1 cellular context compared by ENCODE assay signal in the genomic region with DNA sequence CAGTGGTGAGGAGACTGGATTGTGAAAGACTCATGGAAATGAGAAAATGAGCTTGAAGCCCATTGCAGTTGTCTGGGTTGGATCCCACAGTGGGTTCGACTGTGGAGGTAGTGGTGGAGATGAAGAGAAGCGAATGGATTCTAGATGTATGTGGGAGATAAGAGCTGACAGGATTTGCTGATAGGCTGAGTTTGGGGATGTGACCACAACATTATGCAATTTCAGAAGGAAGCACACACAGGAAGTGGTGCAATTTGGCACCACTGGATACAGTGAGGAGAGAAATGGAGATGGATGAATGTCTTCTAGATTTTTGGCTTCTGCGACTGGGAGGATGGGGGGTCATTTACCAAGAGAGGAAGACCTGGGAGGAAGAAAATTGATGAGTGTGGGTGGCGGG.
A peak's percentile ranks its signal among the peaks of the same experiment; 100 is the strongest.
TF ChIP-seq lines count a peak whose summit lies in the region.

No MANE protein-coding gene starts in this region.

TF ChIP-seq in K562, 482 proteins besides CTCF, POLR2A, EP300 and RAD21 (continued from another document):
- TF ChIP-seq ZKSCAN8 (CRISPR knock-in tag; IDR thresholded peaks at IDR 0.05) = peak; percentile 38; the same call in 1 of the 2 replicates
